In genomic region chr3:130480736-130481135, GRCh38 we compare ENCODE assay signal across 8 cellular contexts. TPM values are rescaled to one million over a fixed set of nuclear protein-coding genes. Genes with fewer than 3 reads are reported as not detected.
DNase-seq lines count a peak whose midpoint lies in the region; ATAC-seq and TF ChIP-seq lines count a peak whose summit lies in the region.

No MANE protein-coding gene starts in this region.

- H2AFZ ChIP-seq in HCT116 (ENCODE audit: low read depth, low read length, poor library complexity, severe bottlenecking): no peak overlapping the region

- TF ChIP-seq POLR2A in HCT116 (IDR thresholded peaks at IDR 0.05; ENCODE audit: borderline replicate concordance, extremely low read depth, insufficient read depth, insufficient read length): no peak

- H4K20me1 ChIP-seq in HCT116 (ENCODE audit: insufficient read depth): no peaks in the 10 kb centered on the region

- no peaks in the 10 kb centered on the region for H3K36me3 Mint-ChIP-seq in CD14-positive monocyte
- no peaks in the 10 kb centered on the region for H3K36me3 Mint-ChIP-seq in natural killer cell

- intact Hi-C loops in HCT116 (cut with micrococcal nuclease): no loop called here
- intact Hi-C loops in CD14-positive monocyte (cut with micrococcal nuclease): no loop called here
- intact Hi-C loops in natural killer cell (cut with micrococcal nuclease): no loop called here

- CTCF ChIA-PET in AG04449 (lab: Yijun Ruan, JAX): no interaction called here
- CTCF ChIA-PET in HCT116 (lab: Charles Lee): interaction anchor here (1.0 kb wide), 1 partner anchor 24 kb away, joined by 3 read pairs; no protein-coding TSS in a partner anchor

- ATAC-seq in HCT116 (peak; percentile 90), natural killer cell (no peak), HG03342 (IDR thresholded peaks at IDR 0.05; ENCODE audit: unreplicated experiment) (no peak)

- H3K27ac Mint-ChIP-seq in CD14-positive monocyte (no peak overlapping the region), natural killer cell (no peak overlapping the region)

- no peak overlapping the region for H3K4me3 Mint-ChIP-seq in CD14-positive monocyte
- H3K4me3 Mint-ChIP-seq in natural killer cell: no peak overlapping the region

- H3K79me2 ChIP-seq in HCT116 (ENCODE audit: insufficient read depth, low read length): no peaks in the 10 kb centered on the region

- no peaks in the 10 kb centered on the region for H3K4me1 ChIP-seq in HCT116 (ENCODE audit: control insufficient read depth in 1 of 2, insufficient read depth in 2 of 2, low read length in 2 of 2)

- H3K27me3 Mint-ChIP-seq in CD14-positive monocyte (ENCODE audit: low read depth in 3 of 3): peaks cover 0 to 2% (median 2%) of the 10 kb centered on the region in 3 donors
- no peaks in the 10 kb centered on the region for H3K27me3 Mint-ChIP-seq in natural killer cell (ENCODE audit: low read depth in 2 of 2)

- TF ChIP-seq CTCF in AG04449 (IDR thresholded peaks at IDR 0.05; ENCODE audit: insufficient read depth, low read length, missing control alignments): peak; percentile 43
- peak in 2 of 3 experiments; percentile 48 to 49; a peak in 3 of 6 replicates for TF ChIP-seq CTCF in HCT116 (IDR thresholded peaks at IDR 0.05 in 2 of 3, conservative IDR thresholded peaks at IDR 0.05 in 1 of 3; ENCODE audit: borderline replicate concordance in 1 of 3, insufficient read depth in 1 of 3, low read depth in 2 of 3, low read length in 2 of 3)
- no peak for TF ChIP-seq CTCF in CD14-positive monocyte (IDR thresholded peaks at IDR 0.05)
- TF ChIP-seq CTCF in natural killer cell (IDR thresholded peaks at IDR 0.05): no peak

- POLR2A ChIA-PET in AG04449 (lab: Yijun Ruan, JAX) (no interaction called here), HCT116 (lab: Charles Lee) (no interaction called here)

- H3K36me3 ChIP-seq in HCT116 (ENCODE audit: control insufficient read depth in 1 of 2, insufficient read depth in 2 of 2, low read length in 2 of 2): no peaks in the 10 kb centered on the region

- peaks cover 21% of the 10 kb centered on the region for H3K27me3 ChIP-seq in HCT116 (ENCODE audit: insufficient read depth, low read length)

- H3K27ac ChIP-seq in HCT116 (ENCODE audit: low read depth, low read length): no peak overlapping the region

- H3K4me3 ChIP-seq in AG04449 (ENCODE audit: low read depth, low read length) (no peak overlapping the region), HCT116 (replicated peaks in 1 of 2; ENCODE audit: low read depth in 1 of 2, low read length in 2 of 2) (no peak overlapping the region)

- H3K4me2 ChIP-seq in HCT116 (ENCODE audit: low read length): no peak overlapping the region

- H3K9ac ChIP-seq in HCT116 (ENCODE audit: low read length): no peak overlapping the region

- no peaks in the 10 kb centered on the region for H3K9me3 ChIP-seq in HCT116 (ENCODE audit: control insufficient read depth in 1 of 2, insufficient read depth in 1 of 2, low read depth in 1 of 2, low read length in 2 of 2)

- no peaks in the 10 kb centered on the region for H3K9me2 ChIP-seq in HCT116 (ENCODE audit: insufficient read depth)

- H3K9me3 Mint-ChIP-seq in CD14-positive monocyte (peaks cover 0 to 5% (median 0%) of the 10 kb centered on the region in 7 donors), natural killer cell (no peaks in the 10 kb centered on the region)

- H3K4me1 Mint-ChIP-seq in CD14-positive monocyte: no peaks in the 10 kb centered on the region
- no peaks in the 10 kb centered on the region for H3K4me1 Mint-ChIP-seq in natural killer cell

- RAD21 ChIA-PET in HCT116 (lab: Charles Lee; ENCODE audit: low non-redundant PET in 1 of 2, low total read pairs in 2 of 2, uncharacterized antibody in 2 of 2, unreplicated experiment in 2 of 2): no interaction called here

- no TSS peak for BruUV-seq in HCT116 (replicated peaks; lab: Mats Ljungman, UMichigan)

- DNase-seq in AG04449 (ENCODE audit: low read depth, low spot score) (no peak), HCT116 (ENCODE audit: low read depth, low spot score) (peak; percentile 26), amniotic stem cell (lab: John Stamatoyannopoulos, UW) (peak; percentile 78), iris pigment epithelial cell (ENCODE audit: low read depth) (peak; percentile 27), CD14-positive monocyte (ENCODE audit: low spot score) (no peak), natural killer cell (no peak), SHP77 treated with DMSO at 0.1 percent for 48 hours (lab: John Stamatoyannopoulos, UW) (no peak)

- TF ChIP-seq RAD21 in HCT116 (IDR thresholded peaks at IDR 0.05; ENCODE audit: low read depth): peak; percentile 47

TF ChIP-seq in HCT116, 20 proteins besides CTCF, POLR2A, EP300 and RAD21:
- TF ChIP-seq ZFX (IDR thresholded peaks at IDR 0.05) (no peak), TCF7L2 (IDR thresholded peaks at IDR 0.05; ENCODE audit: borderline replicate concordance, extremely low read depth, insufficient read depth, insufficient read length) (no peak), SIN3A (IDR thresholded peaks at IDR 0.05; ENCODE audit: low read depth) (no peak), MAX (IDR thresholded peaks at IDR 0.05) (no peak), FOSL1 (IDR thresholded peaks at IDR 0.05; ENCODE audit: low read depth) (no peak), EZH2phosphoT487 (IDR thresholded peaks at IDR 0.05; ENCODE audit: borderline replicate concordance) (no peak), ZBTB33 (IDR thresholded peaks at IDR 0.05; ENCODE audit: extremely low read depth, insufficient replicate concordance, low read length) (no peak), EGR1 (IDR thresholded peaks at IDR 0.05; ENCODE audit: low read depth) (no peak), POLR2AphosphoS5 (IDR thresholded peaks at IDR 0.05; ENCODE audit: low read depth, low read length) (no peak), CEBPB (IDR thresholded peaks at IDR 0.05; ENCODE audit: low read depth) (no peak), JUND (IDR thresholded peaks at IDR 0.05) (no peak), CBX3 (IDR thresholded peaks at IDR 0.05; ENCODE audit: low read depth) (no peak), ZNF274 (IDR thresholded peaks at IDR 0.05; ENCODE audit: low read depth, low read length) (no peak), ATF3 (IDR thresholded peaks at IDR 0.05) (no peak), ELF1 (IDR thresholded peaks at IDR 0.05; ENCODE audit: borderline replicate concordance, low read depth) (no peak), EZH2 (IDR thresholded peaks at IDR 0.05) (no peak), SP1 (IDR thresholded peaks at IDR 0.05; ENCODE audit: low read depth) (no peak), SRF (IDR thresholded peaks at IDR 0.05; ENCODE audit: low read depth) (no peak), REST (IDR thresholded peaks at IDR 0.05; ENCODE audit: low read depth) (no peak), YY1 (IDR thresholded peaks at IDR 0.05; ENCODE audit: extremely low read depth, insufficient replicate concordance, low read depth, low read length) (no peak)
TF ChIP-seq in HCT116: peak in this region for 0.

RNA-seq across cellular contexts. Expression of gene COL6A6, which starts 36.2 kb away (rescaled TPM):
- total RNA-seq in HCT116 (2021; ENCODE audit: unreplicated experiment) (not detected), natural killer cell (not detected)
- not detected in 2 replicates for polyA plus RNA-seq in HCT116 (2012)
- polyA plus RNA-seq in CD14-positive monocyte: not detected

Comparison
In these comparisons a context has a peak if more than half of its experiments do, and no peak if none do; other contexts are left out.
1. DNase-seq: peak in HCT116 (single experiment), amniotic stem cell (single experiment) and iris pigment epithelial cell (single experiment); none in AG04449 (single experiment), CD14-positive monocyte (single experiment), natural killer cell (single experiment) and SHP77 treated with DMSO at 0.1 percent for 48 hours (single experiment).
2. CTCF ChIP-seq: peak in AG04449 (single experiment) and HCT116 (2 of 3); none in CD14-positive monocyte (single experiment) and natural killer cell (single experiment).